In genomic region chr10:91409069-91409868, GRCh38 we compare ENCODE assay signal across 8 cellular contexts. TPM values are rescaled to one million over a fixed set of nuclear protein-coding genes. Genes with fewer than 3 reads are reported as not detected.
DNase-seq lines count a peak whose midpoint lies in the region; ATAC-seq, FAIRE-seq and TF ChIP-seq lines count a peak whose summit lies in the region.

No MANE protein-coding gene starts in this region.

- peak; percentile 20 for DNase-seq in activated T-cell treated with anti-CD3 and anti-CD28 coated beads for 1 hour (ENCODE audit: low read depth)
- no peak for DNase-seq in activated T-cell treated with anti-CD3 and anti-CD28 coated beads, Interleukin-2, amount 50 U/mL, for 48 hours
- peak; percentile 39 for DNase-seq in MV-4-11 (lab: John Stamatoyannopoulos, UW)
- DNase-seq in SKM-1 (lab: John Stamatoyannopoulos, UW; ENCODE audit: unreplicated experiment), result peak; percentile 63
- peak; percentile 87 for DNase-seq in cerebellum (ENCODE audit: low spot score)
- no peak for DNase-seq in keratinocyte (ENCODE audit: low read depth, low spot score)
- peak; percentile 73 for DNase-seq in smooth muscle cell (lab: John Stamatoyannopoulos, UW; ENCODE audit: unreplicated experiment)

- peak overlapping the region; percentile 60 to 85 (median 75) for H3K4me3 ChIP-seq in keratinocyte (ENCODE audit: control insufficient read depth in 2 of 3, extremely low read depth in 1 of 3, insufficient read depth in 2 of 3, low read depth in 1 of 3, low read length in 3 of 3)
- peak overlapping the region; percentile 94 for H3K4me3 ChIP-seq in smooth muscle cell

- H3K79me2 ChIP-seq in keratinocyte (ENCODE audit: control insufficient read depth, insufficient read depth, low read length) (no peaks in the 10 kb centered on the region), smooth muscle cell (ENCODE audit: low read depth) (peaks cover 29% of the 10 kb centered on the region)

- H4K20me1 ChIP-seq in keratinocyte (ENCODE audit: control insufficient read depth, extremely low read depth, insufficient read depth, low read length) (no peaks in the 10 kb centered on the region), smooth muscle cell (ENCODE audit: low read depth) (peaks cover 16% of the 10 kb centered on the region)

- H3K27ac ChIP-seq in keratinocyte (ENCODE audit: control insufficient read depth, insufficient read depth, low read length) (peak overlapping the region; percentile 91), smooth muscle cell (ENCODE audit: low read depth) (peak overlapping the region; percentile 95)

- TF ChIP-seq CTCF in keratinocyte (optimal IDR thresholded peaks at IDR 0.05 in 1 of 3, IDR thresholded peaks at IDR 0.05 in 1 of 3, conservative IDR thresholded peaks at IDR 0.05 in 1 of 3; ENCODE audit: extremely low read depth in 1 of 3, insufficient read depth in 2 of 3, low read length in 3 of 3) (peak in 1 of 3 experiments; percentile 1), smooth muscle cell (IDR thresholded peaks at IDR 0.05; ENCODE audit: borderline replicate concordance, insufficient read depth, poor library complexity, severe bottlenecking) (no peak)

- H3K9me1 ChIP-seq in keratinocyte (ENCODE audit: control insufficient read depth, extremely low read depth, insufficient read depth, low read length), result no peaks in the 10 kb centered on the region

- peak overlapping the region; percentile 99 for H2AFZ ChIP-seq in keratinocyte (ENCODE audit: control insufficient read depth, low read length)
- H2AFZ ChIP-seq in smooth muscle cell (ENCODE audit: low read depth), result peak overlapping the region; percentile 94

- H3K27me3 ChIP-seq in keratinocyte (ENCODE audit: control insufficient read depth, extremely low read depth, insufficient read depth, low read length) (no peaks in the 10 kb centered on the region), smooth muscle cell (ENCODE audit: low read depth) (no peaks in the 10 kb centered on the region)

- dilution Hi-C loops in keratinocyte (cut with MboI; ENCODE audit: extremely low pct_ligation_motif_present, low sequenced_read_pairs), result no loop called here

- ATAC-seq in HG02588 (IDR thresholded peaks at IDR 0.05; ENCODE audit: unreplicated experiment), result peak; percentile 20

- 3% methylated on average over 31 of the region's 31 CpGs for WGBS in smooth muscle cell (ENCODE audit: low lambda C conversion rate)

- H3K36me3 ChIP-seq in keratinocyte (ENCODE audit: control insufficient read depth in 2 of 2, extremely low read depth in 1 of 2, insufficient read depth in 2 of 2, low read length in 2 of 2) (no peaks in the 10 kb centered on the region), smooth muscle cell (ENCODE audit: low read depth) (no peaks in the 10 kb centered on the region)

- H3F3A ChIP-seq in smooth muscle cell (ENCODE audit: low read depth), result peaks cover 7% of the 10 kb centered on the region

- H3K4me2 ChIP-seq in keratinocyte (ENCODE audit: control insufficient read depth, extremely low read depth, insufficient read depth, low read depth, low read length) (peak overlapping the region; percentile 73), smooth muscle cell (peak overlapping the region; percentile 93)

- H3K4me1 ChIP-seq in keratinocyte (ENCODE audit: control insufficient read depth, extremely low read depth, insufficient read depth, low read length) (peaks cover 7% of the 10 kb centered on the region), smooth muscle cell (ENCODE audit: low read depth) (peaks cover 40% of the 10 kb centered on the region)

- H3K9me3 ChIP-seq in keratinocyte (ENCODE audit: control insufficient read depth, low read depth, low read length), result no peaks in the 10 kb centered on the region
- no peaks in the 10 kb centered on the region for H3K9me3 ChIP-seq in smooth muscle cell (replicated peaks; ENCODE audit: low read depth)

- H3K9ac ChIP-seq in keratinocyte (ENCODE audit: control insufficient read depth, extremely low read depth, insufficient read depth, low read length) (peak overlapping the region; percentile 95), smooth muscle cell (ENCODE audit: low read depth) (peak overlapping the region; percentile 97)

- FAIRE-seq in keratinocyte (lab: Jason Lieb, UNC), result peak; percentile 39

RNA-seq across cellular contexts. Expression of gene HECTD2, which starts 0.9 kb away (rescaled TPM):
- total RNA-seq in cerebellum, result 89.1 TPM
- polyA plus RNA-seq in keratinocyte, result 1.00 to 2.2 TPM (median 2.0 TPM) in 3 replicates
- 0.82 TPM for polyA plus RNA-seq in keratinocyte (2011; ENCODE audit: low read depth)
- polyA plus RNA-seq in keratinocyte (2011; cell fraction: cytosol; rRNA removed), result 0.57 and 1.5 TPM in 2 replicates
- polyA plus RNA-seq in keratinocyte (2011; cell fraction: nucleus; rRNA removed), result 2.6 and 3.2 TPM in 2 replicates
- polyA plus RNA-seq in keratinocyte (2012; ENCODE audit: low replicate concordance), result 1.00 and 1.3 TPM in 2 replicates
- 1.8 to 4.7 TPM (median 2.6 TPM) in 3 replicates for polyA minus RNA-seq in keratinocyte
- polyA minus RNA-seq in keratinocyte (2011; cell fraction: cytosol; rRNA and poly(A)+ RNA removed), result 0.96 TPM
- polyA minus RNA-seq in keratinocyte (2011; cell fraction: nucleus; rRNA and poly(A)+ RNA removed), result 2.1 and 3.5 TPM in 2 replicates
- total RNA-seq in smooth muscle cell, result 12.7 and 15.4 TPM in 2 replicates
- polyA plus RNA-seq in smooth muscle cell, result 4.2 and 4.4 TPM in 2 replicates

Comparison
In these comparisons a context has a peak if more than half of its experiments do, and no peak if none do; other contexts are left out.
1. DNase-seq: peak in activated T-cell treated with anti-CD3 and anti-CD28 coated beads for 1 hour (single experiment), MV-4-11 (single experiment), SKM-1 (single experiment), cerebellum (single experiment) and smooth muscle cell (single experiment); none in activated T-cell treated with anti-CD3 and anti-CD28 coated beads, Interleukin-2, amount 50 U/mL, for 48 hours (0 of 2) and keratinocyte (single experiment).